Comparison of ENCODE assay signal across 16 cellular contexts in the genomic region with DNA sequence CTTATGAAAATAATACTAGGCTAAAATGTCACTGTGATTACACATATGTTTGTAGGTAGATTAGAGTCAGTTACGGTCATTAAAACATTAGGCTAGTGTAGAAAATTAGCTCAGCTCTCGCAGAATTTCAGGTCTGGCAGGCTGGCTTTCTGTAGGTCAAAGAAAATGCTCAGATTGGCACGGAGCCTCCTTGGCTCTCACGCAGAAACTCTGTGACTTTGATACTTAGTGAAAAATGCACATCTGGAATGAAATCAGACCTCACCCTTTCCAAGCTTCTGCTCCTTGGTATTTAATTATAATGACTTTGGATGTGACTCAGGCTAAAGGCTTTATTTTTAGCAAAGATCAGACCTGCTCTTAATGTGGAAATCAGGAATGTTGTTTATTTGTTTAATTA.
DNase-seq lines count a peak whose midpoint lies in the region; ATAC-seq, FAIRE-seq and TF ChIP-seq lines count a peak whose summit lies in the region.
"Had no signal": no experiment of that assay in that cellular context is flagged by ENCODE, and none has a peak within 500 bp of the region (broad histone marks: within the 10 kb centered on the region; RNA-seq: fewer than 3 reads in every experiment).

No MANE protein-coding gene starts in this region.

- H3K27ac ChIP-seq in IMR-90 (ENCODE audit: insufficient read depth, low read length) (peak overlapping the region; percentile 67; the same call in 1 of the 2 replicates), parathyroid adenoma (no peak overlapping the region), heart right ventricle (no peak overlapping the region)
- H3K27ac ChIP-seq: BLaER1 treated with 17β-estradiol and CSF1 and Interleukin-3, amounts not matched to agents 10 nM and 100 nM; WERI-Rb-1 had no signal

- H2BK120ac ChIP-seq in IMR-90 (ENCODE audit: low read depth, low read length): peak overlapping the region; percentile 82

- H3K9me3 ChIP-seq in IMR-90 (ENCODE audit: control insufficient read depth, insufficient read depth, low read length): peaks cover 2% of the 10 kb centered on the region; the same call in 1 of the 2 replicates
- H3K9me3 ChIP-seq in parathyroid adenoma (ENCODE audit: control insufficient read depth, low read length): no peaks in the 10 kb centered on the region
- H3K9me3 ChIP-seq in heart right ventricle: no peaks in the 10 kb centered on the region

- H3K4me1 ChIP-seq in IMR-90 (ENCODE audit: control insufficient read depth, insufficient read depth, low read length): peaks cover 5% of the 10 kb centered on the region
- no peaks in the 10 kb centered on the region for H3K4me1 ChIP-seq in parathyroid adenoma
- no peaks in the 10 kb centered on the region for H3K4me1 ChIP-seq in heart right ventricle

- no peak overlapping the region for H2AK9ac ChIP-seq in IMR-90 (replicated peaks; ENCODE audit: low read depth, low read length, poor library complexity)

- dilution Hi-C loops in IMR-90 (cut with HindIII; ENCODE audit: low sequenced_read_pairs, unreplicated experiment): no loop called here

- H3K14ac ChIP-seq in IMR-90 (replicated peaks; ENCODE audit: low read depth, low read length): no peak overlapping the region; the same call in 1 of the 2 replicates

- H3K27me3 ChIP-seq in IMR-90 (ENCODE audit: control insufficient read depth, insufficient read depth, low read length) (no peaks in the 10 kb centered on the region), parathyroid adenoma (ENCODE audit: control insufficient read depth, insufficient read depth, low read length) (no peaks in the 10 kb centered on the region), heart right ventricle (peaks cover 0 to 3% (median 0%) of the 10 kb centered on the region in 7 donors)
- H3K27me3 ChIP-seq: BLaER1 treated with 17β-estradiol and CSF1 and Interleukin-3, amounts not matched to agents 10 nM and 100 nM had no signal

- CTCF ChIA-PET in IMR-90 (lab: Yijun Ruan, JAX): no interaction called here

- 20% methylated on average over 2 of the region's 4 CpGs; no CpG with 5 or more reads in 1 of the 2 experiments for WGBS in IMR-90 (ENCODE audit: extremely low coverage in 2 of 2, insufficient read length in 1 of 2), 2 experiments
- 62 to 66% methylated on average over 4 of the region's 4 CpGs for WGBS in heart right ventricle, 2 donors

- no peak overlapping the region for H4K5ac ChIP-seq in IMR-90 (ENCODE audit: low read depth, low read length)

- H3K4me3 ChIP-seq in AG10803 (ENCODE audit: low read length): no peak overlapping the region
- no peak overlapping the region for H3K4me3 ChIP-seq in IMR-90 (ENCODE audit: insufficient read depth, low read depth, low read length)
- H3K4me3 ChIP-seq in parathyroid adenoma (ENCODE audit: low read depth, low read length): no peak overlapping the region
- H3K4me3 ChIP-seq in heart right ventricle: no peak overlapping the region
- H3K4me3 ChIP-seq: BLaER1 treated with 17β-estradiol and CSF1 and Interleukin-3, amounts not matched to agents 10 nM and 100 nM had no signal

- no peaks in the 10 kb centered on the region for H3K79me2 ChIP-seq in parathyroid adenoma

- H3K56ac ChIP-seq in IMR-90 (ENCODE audit: extremely low read depth, insufficient read depth, low read length): no peak overlapping the region

- H4K91ac ChIP-seq in IMR-90 (ENCODE audit: insufficient read depth, low read depth, low read length): peak overlapping the region; percentile 9; the same call in 1 of the 2 replicates

- H2AK5ac ChIP-seq in IMR-90 (ENCODE audit: low read depth, low read length): peak overlapping the region; percentile 71; the same call in 1 of the 2 replicates

- TF ChIP-seq CTCF in AG10803 (conservative IDR thresholded peaks at IDR 0.05; ENCODE audit: low read length) (no peak), IMR-90 (conservative IDR thresholded peaks at IDR 0.05; ENCODE audit: low read depth, low read length) (no peak), parathyroid adenoma (IDR thresholded peaks at IDR 0.05) (no peak), heart right ventricle (IDR thresholded peaks at IDR 0.05) (no peak)

- H3K79me1 ChIP-seq in IMR-90 (ENCODE audit: low read depth in 1 of 2, low read length in 2 of 2): peaks cover 0 to 3% of the 10 kb centered on the region in 2 experiments; a peak in 1 of 4 replicates

- H3K36me3 ChIP-seq in IMR-90 (ENCODE audit: control insufficient read depth, insufficient read depth, low read length) (no peaks in the 10 kb centered on the region), parathyroid adenoma (ENCODE audit: control insufficient read depth, insufficient read depth, low read length) (no peaks in the 10 kb centered on the region), heart right ventricle (no peaks in the 10 kb centered on the region)
- H3K36me3 ChIP-seq: BLaER1 treated with 17β-estradiol and CSF1 and Interleukin-3, amounts not matched to agents 10 nM and 100 nM; WERI-Rb-1 had no signal

- TF ChIP-seq POLR2A in IMR-90 (IDR thresholded peaks at IDR 0.05; ENCODE audit: low read depth, low read length): no peak

- H2AFZ ChIP-seq in IMR-90 (replicated peaks; ENCODE audit: low read length, poor library complexity): no peak overlapping the region
- H2AFZ ChIP-seq in parathyroid adenoma: peak overlapping the region; percentile 45

- no peak for TF ChIP-seq RAD21 in IMR-90 (IDR thresholded peaks at IDR 0.05; ENCODE audit: low read length)

- peak; percentile 83 for FAIRE-seq in endometrium (lab: Jason Lieb, UNC)

- H2BK5ac ChIP-seq in IMR-90 (ENCODE audit: low read depth, low read length, poor library complexity, severe bottlenecking): no peak overlapping the region

- no peaks in the 10 kb centered on the region; the same call in 1 of the 2 replicates for H4K20me1 ChIP-seq in IMR-90 (ENCODE audit: insufficient read depth, low read length)
- H4K20me1 ChIP-seq: BLaER1 treated with 17β-estradiol and CSF1 and Interleukin-3, amounts not matched to agents 10 nM and 100 nM had no signal

- in situ Hi-C loops in IMR-90 (cut with MboI; ENCODE audit: low sequenced_read_pairs): no loop called here

- H3K4ac ChIP-seq in IMR-90 (ENCODE audit: low read depth, low read length): peak overlapping the region; percentile 87

- H2BK20ac ChIP-seq in IMR-90 (ENCODE audit: low read depth, low read length): peak overlapping the region; percentile 61; the same call in 1 of the 2 replicates

- no TSS peak for BruUV-seq in IMR-90 (replicated peaks; lab: Mats Ljungman, UMichigan)

- H4K8ac ChIP-seq in IMR-90 (ENCODE audit: low read depth in 2 of 2, low read length in 2 of 2): peak overlapping the region in 1 of 2 experiments; percentile 66; a peak in 2 of 4 replicates

- H3K9me1 ChIP-seq in IMR-90 (ENCODE audit: insufficient read depth, low read length): peaks cover 9% of the 10 kb centered on the region; the same call in 1 of the 2 replicates

- ATAC-seq in IMR-90 (ENCODE audit: low read depth): peak; percentile 88
- ATAC-seq in heart right ventricle: no peak
- ATAC-seq: left colon; stimulated activated naive CD8-positive, alpha-beta T cell treated with anti-CD3 and anti-CD28 coated beads, Interleukin-15, Interleukin-2, amounts not matched to agents 100 U/mL and 50 U/mL, for 24 hours had no signal

- H3K9ac ChIP-seq in IMR-90 (ENCODE audit: low read depth, low read length): no peak overlapping the region
- H3K9ac ChIP-seq in parathyroid adenoma: no peak overlapping the region
- H3K9ac ChIP-seq: BLaER1 treated with 17β-estradiol and CSF1 and Interleukin-3, amounts not matched to agents 10 nM and 100 nM had no signal

- H3K4me2 ChIP-seq in IMR-90 (ENCODE audit: low read depth, low read length) (peak overlapping the region; percentile 43; the same call in 1 of the 2 replicates), parathyroid adenoma (ENCODE audit: low read length) (no peak overlapping the region)

- DNase-seq in AG10803 (ENCODE audit: low read depth) (peak; percentile 85), IMR-90 (peak; percentile 70), heart right ventricle (no peak), NCI-H1048 (lab: John Stamatoyannopoulos, UW) (no peak), NCI-H2171 treated with DMSO at 0.1 percent for 48 hours (lab: John Stamatoyannopoulos, UW) (no peak)
- DNase-seq in stimulated activated CD4-positive, alpha-beta T cell treated with anti-CD3 and anti-CD28 coated beads, Interleukin-4, amount 100 ng/mL, for 4 hours: no peak
- DNase-seq: amygdala; left colon; MM.1S; NCI-H82; stimulated activated naive CD8-positive, alpha-beta T cell treated with anti-CD3 and anti-CD28 coated beads, Interleukin-15, Interleukin-2, amounts not matched to agents 100 U/mL and 50 U/mL, for 24 hours; T-helper 1 cell; WERI-Rb-1 had no signal

- intact Hi-C loops in IMR-90 (cut with micrococcal nuclease) (no loop called here), heart right ventricle (cut with DNase I) (no loop called here)

- H2BK15ac ChIP-seq in IMR-90 (ENCODE audit: low read depth, low read length): peak overlapping the region; percentile 49; the same call in 1 of the 3 replicates

- POLR2A ChIA-PET in IMR-90 (lab: Charles Lee; ENCODE audit: unreplicated experiment): no interaction called here

- peak overlapping the region; percentile 58 for H3K23ac ChIP-seq in IMR-90 (ENCODE audit: low read depth, low read length)

- no peak overlapping the region for H3K18ac ChIP-seq in IMR-90 (ENCODE audit: low read depth, low read length)

TF ChIP-seq in IMR-90, 13 proteins besides CTCF, POLR2A, EP300 and RAD21:
- no peak for TF ChIP-seq MAFK (IDR thresholded peaks at IDR 0.05; ENCODE audit: low read depth, low read length)
- no peak for TF ChIP-seq RFX5 (IDR thresholded peaks at IDR 0.05; ENCODE audit: low read depth, low read length)
- TF ChIP-seq, protein P1, sequence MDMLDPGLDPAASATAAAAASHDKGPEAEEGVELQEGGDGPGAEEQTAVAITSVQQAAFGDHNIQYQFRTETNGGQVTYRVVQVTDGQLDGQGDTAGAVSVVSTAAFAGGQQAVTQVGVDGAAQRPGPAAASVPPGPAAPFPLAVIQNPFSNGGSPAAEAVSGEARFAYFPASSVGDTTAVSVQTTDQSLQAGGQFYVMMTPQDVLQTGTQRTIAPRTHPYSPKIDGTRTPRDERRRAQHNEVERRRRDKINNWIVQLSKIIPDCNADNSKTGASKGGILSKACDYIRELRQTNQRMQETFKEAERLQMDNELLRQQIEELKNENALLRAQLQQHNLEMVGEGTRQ (IDR thresholded peaks at IDR 0.05; ENCODE audit: low read depth, low read length): peak; percentile 11; the same call in 1 of the 2 replicates

Comparison
In these comparisons a context has a peak if more than half of its experiments do, and no peak if none do; other contexts are left out.
1. DNase-seq: peak in AG10803 (single experiment) and IMR-90 (single experiment); none in heart right ventricle (0 of 2), stimulated activated CD4-positive, alpha-beta T cell treated with anti-CD3 and anti-CD28 coated beads, Interleukin-4, amount 100 ng/mL, for 4 hours (0 of 2), NCI-H1048 (single experiment) and NCI-H2171 treated with DMSO at 0.1 percent for 48 hours (single experiment).